Comparison of ENCODE assay signal across 28 cellular contexts in the genomic region with DNA sequence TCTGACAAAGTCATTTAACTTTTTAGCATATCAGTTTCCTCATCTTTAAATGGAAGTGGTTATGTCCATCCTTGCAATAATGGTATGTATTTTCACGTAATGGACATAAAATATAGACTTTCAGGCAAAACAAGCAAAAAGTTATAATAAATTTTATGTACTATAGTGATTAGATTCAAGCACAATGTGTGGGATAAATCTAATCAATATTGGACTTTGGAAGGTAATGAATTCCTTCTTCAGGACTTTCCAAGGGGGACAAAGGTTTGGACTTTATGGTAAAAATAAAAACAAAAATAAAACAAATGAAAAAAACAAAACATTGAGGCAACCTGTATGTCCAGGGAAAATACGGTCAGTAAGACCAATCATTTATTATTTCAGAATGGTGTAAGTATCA.
"Had no signal": no experiment of that assay in that cellular context is flagged by ENCODE, and none has a peak within 500 bp of the region (broad histone marks: within the 10 kb centered on the region; RNA-seq: fewer than 3 reads in every experiment).

No MANE protein-coding gene starts in this region.

- H3K36me3 ChIP-seq: colonic mucosa, esophagus squamous epithelium, gastrocnemius medialis, heart right ventricle, left lung, lower lobe of right lung had no signal

- DNase-seq: colonic mucosa; cortex of kidney; effector CD8-positive, alpha-beta T cell; effector memory CD8-positive, alpha-beta T cell; endodermal cell; erythroblast; esophagus squamous epithelium; foreskin fibroblast; foreskin melanocyte; gastrocnemius medialis; glutamatergic neuron; head of caudate nucleus; heart right ventricle; hippocampal formation; left cardiac atrium; left lung; left ventricle myocardium superior; lower lobe of right lung; mesenchymal stem cell; mucosa of descending colon; naive B cell had no signal

- H3K27me3 Mint-ChIP-seq: dendritic cell treated with granulocyte-macrophage colony-stimulating factor and Interleukin-4, amounts not matched to agents 40 ng/mL and 50 ng/mL, for 4 days; effector memory CD8-positive, alpha-beta T cell; naive B cell had no signal

- H3K4me3 Mint-ChIP-seq: dendritic cell treated with granulocyte-macrophage colony-stimulating factor and Interleukin-4, amounts not matched to agents 40 ng/mL and 50 ng/mL, for 4 days; effector memory CD8-positive, alpha-beta T cell; endodermal cell; mesothelial cell of epicardium; naive B cell had no signal

- H3K4me1 Mint-ChIP-seq: endodermal cell, mesothelial cell of epicardium, naive B cell had no signal

- FAIRE-seq: endometrium, islet of Langerhans, keratinocyte had no signal

- H3K36me3 Mint-ChIP-seq: mesothelial cell of epicardium, naive B cell had no signal

- H3K27ac ChIP-seq: colonic mucosa, epithelial cell of prostate, esophagus squamous epithelium, gastrocnemius medialis, heart right ventricle, lower lobe of right lung had no signal

- H3K9me3 ChIP-seq: colonic mucosa, esophagus squamous epithelium, gastrocnemius medialis, heart right ventricle, left lung, lower lobe of right lung, mucosa of descending colon had no signal

- H3K4me1 ChIP-seq: colonic mucosa, esophagus squamous epithelium, heart right ventricle, left lung, lower lobe of right lung had no signal

- H3K9me3 Mint-ChIP-seq: dendritic cell treated with granulocyte-macrophage colony-stimulating factor and Interleukin-4, amounts not matched to agents 40 ng/mL and 50 ng/mL, for 4 days; endodermal cell; mesothelial cell of epicardium had no signal

- H3K27ac Mint-ChIP-seq: dendritic cell treated with granulocyte-macrophage colony-stimulating factor and Interleukin-4, amounts not matched to agents 40 ng/mL and 50 ng/mL, for 4 days; effector memory CD8-positive, alpha-beta T cell; endodermal cell; mesothelial cell of epicardium; naive B cell had no signal

- H3K27me3 ChIP-seq: colonic mucosa, esophagus squamous epithelium, gastrocnemius medialis, heart right ventricle, left lung had no signal

- ATAC-seq: effector memory CD8-positive, alpha-beta T cell; esophagus mucosa; gastrocnemius medialis; heart right ventricle; left cardiac atrium; left lung; left ventricle myocardium superior; lower lobe of right lung; mucosa of descending colon had no signal

- H3K4me3 ChIP-seq: colonic mucosa, esophagus squamous epithelium, gastrocnemius medialis, heart right ventricle, left lung, lower lobe of right lung, mucosa of descending colon had no signal
